In genomic region chr20:44625361-44625760, GRCh38 we compare ENCODE assay signal across 17 cellular contexts.
"Had no signal": no experiment of that assay in that cellular context is flagged by ENCODE, and none has a peak within 500 bp of the region (broad histone marks: within the 10 kb centered on the region; RNA-seq: fewer than 3 reads in every experiment).

No MANE protein-coding gene starts in this region.

- H3K27ac Mint-ChIP-seq: dendritic cell treated with granulocyte-macrophage colony-stimulating factor and Interleukin-4, amounts not matched to agents 40 ng/mL and 50 ng/mL, for 4 days; endodermal cell; stimulated activated naive CD8-positive, alpha-beta T cell treated with anti-CD3 and anti-CD28 coated beads, Interleukin-15, Interleukin-2, amounts not matched to agents 100 ng/mL and 50 ng/mL, for 24 hours had no signal

- H3K27me3 ChIP-seq: foreskin keratinocyte, hepatocyte, pancreas, testis, tibial nerve, upper lobe of right lung, vagina had no signal

- H3K4me3 ChIP-seq: hepatocyte, mucosa of descending colon, pancreas, testis, tibial nerve, upper lobe of right lung, vagina had no signal

- H3K27me3 Mint-ChIP-seq: dendritic cell treated with granulocyte-macrophage colony-stimulating factor and Interleukin-4, amounts not matched to agents 40 ng/mL and 50 ng/mL, for 4 days; naive thymus-derived CD8-positive, alpha-beta T cell; stimulated activated naive CD8-positive, alpha-beta T cell treated with anti-CD3 and anti-CD28 coated beads, Interleukin-15, Interleukin-2, amounts not matched to agents 100 ng/mL and 50 ng/mL, for 24 hours had no signal

- H3K4me3 Mint-ChIP-seq: dendritic cell treated with granulocyte-macrophage colony-stimulating factor and Interleukin-4, amounts not matched to agents 40 ng/mL and 50 ng/mL, for 4 days; endodermal cell; naive thymus-derived CD8-positive, alpha-beta T cell; stimulated activated naive CD8-positive, alpha-beta T cell treated with anti-CD3 and anti-CD28 coated beads, Interleukin-15, Interleukin-2, amounts not matched to agents 100 ng/mL and 50 ng/mL, for 24 hours had no signal

- H3K9me3 ChIP-seq: mucosa of descending colon, pancreas, testis, upper lobe of right lung, vagina had no signal

- H3K9me3 Mint-ChIP-seq: stimulated activated naive CD8-positive, alpha-beta T cell treated with anti-CD3 and anti-CD28 coated beads, Interleukin-15, Interleukin-2, amounts not matched to agents 100 ng/mL and 50 ng/mL, for 24 hours had no signal

- H3K36me3 ChIP-seq: pancreas had no signal

- H3K4me1 ChIP-seq: foreskin keratinocyte, pancreas, testis, tibial nerve, upper lobe of right lung, vagina had no signal

- DNase-seq: endodermal cell; erythroblast; foreskin keratinocyte; naive thymus-derived CD8-positive, alpha-beta T cell; occipital lobe; pancreas; small intestine; stimulated activated CD4-positive, alpha-beta T cell treated with anti-CD3 and anti-CD28 coated beads, Interleukin-12 subunit alpha, Interleukin-12 subunit beta, amount 100 ng/mL, for 4 hours; testis; upper lobe of right lung had no signal

- H2AFZ ChIP-seq: hepatocyte had no signal

- H3K79me2 ChIP-seq: hepatocyte had no signal

- H3K4me2 ChIP-seq: hepatocyte had no signal

- H3K27ac ChIP-seq: foreskin keratinocyte, hepatocyte, pancreas, testis, tibial nerve, upper lobe of right lung, vagina had no signal

- ATAC-seq: foreskin keratinocyte; mucosa of descending colon; naive thymus-derived CD8-positive, alpha-beta T cell; pancreas; right cardiac atrium; upper lobe of right lung had no signal
